12 cellular contexts compared by ENCODE assay signal in genomic region chr2:16386431-16386830, GRCh38.
DNase-seq lines count a peak whose midpoint lies in the region; ATAC-seq and TF ChIP-seq lines count a peak whose summit lies in the region.
"Had no signal": no experiment of that assay in that cellular context is flagged by ENCODE, and none has a peak within 500 bp of the region (broad histone marks: within the 10 kb centered on the region; RNA-seq: fewer than 3 reads in every experiment).

No MANE protein-coding gene starts in this region.

- H3K9me3 ChIP-seq in left ventricle myocardium inferior (replicated peaks) = no peaks in the 10 kb centered on the region

- peaks cover 14% of the 10 kb centered on the region for H3K4me1 ChIP-seq in left ventricle myocardium inferior

- H3K27ac ChIP-seq in left ventricle myocardium inferior (replicated peaks) = no peak overlapping the region
- H3K27ac ChIP-seq: C4-2B had no signal

- no peaks in the 10 kb centered on the region for H3K36me3 ChIP-seq in left ventricle myocardium inferior

- peaks cover 15% of the 10 kb centered on the region for H3K27me3 ChIP-seq in left ventricle myocardium inferior (ENCODE audit: low read depth)

- ATAC-seq in Right ventricle myocardium superior (ENCODE audit: poor library complexity) (peak; percentile 75), left ventricle myocardium superior (peak; percentile 88)
- ATAC-seq: HCT116, HepG2 had no signal

- intact Hi-C loops in Right ventricle myocardium superior (cut with DNase I) = no loop called here
- intact Hi-C loops in left ventricle myocardium inferior (cut with micrococcal nuclease) = no loop called here
- intact Hi-C loops in left ventricle myocardium superior (cut with micrococcal nuclease) = no loop called here

- H3K4me3 ChIP-seq in left ventricle myocardium inferior = no peak overlapping the region

- DNase-seq in Right ventricle myocardium superior (peak; percentile 39), left ventricle myocardium inferior (no peak), NCI-H1105 treated with DMSO at 0.1 percent for 48 hours (lab: John Stamatoyannopoulos, UW) (peak; percentile 41), left ventricle myocardium superior (peak; percentile 37), DMS153 treated with DMSO at 0.1 percent for 48 hours (lab: John Stamatoyannopoulos, UW; ENCODE audit: unreplicated experiment) (no peak), UCSD-AML1 (lab: John Stamatoyannopoulos, UW; ENCODE audit: unreplicated experiment) (no peak), NOMO-1 treated with DMSO at 0.1 percent for 48 hours (lab: John Stamatoyannopoulos, UW; ENCODE audit: unreplicated experiment) (no peak)
- DNase-seq: CD4-positive, alpha-beta memory T cell; GF-D8 had no signal

- no peak for TF ChIP-seq CTCF in left ventricle myocardium inferior (IDR thresholded peaks at IDR 0.05; ENCODE audit: borderline replicate concordance)

Comparison
In these comparisons a context has a peak if more than half of its experiments do, and no peak if none do; other contexts are left out.
1. DNase-seq: peak in Right ventricle myocardium superior (single experiment), NCI-H1105 treated with DMSO at 0.1 percent for 48 hours (single experiment) and left ventricle myocardium superior (single experiment); none in left ventricle myocardium inferior (single experiment), DMS153 treated with DMSO at 0.1 percent for 48 hours (single experiment), UCSD-AML1 (single experiment) and NOMO-1 treated with DMSO at 0.1 percent for 48 hours (single experiment).